ENCODE assay signal across 7 cellular contexts in the genomic region with DNA sequence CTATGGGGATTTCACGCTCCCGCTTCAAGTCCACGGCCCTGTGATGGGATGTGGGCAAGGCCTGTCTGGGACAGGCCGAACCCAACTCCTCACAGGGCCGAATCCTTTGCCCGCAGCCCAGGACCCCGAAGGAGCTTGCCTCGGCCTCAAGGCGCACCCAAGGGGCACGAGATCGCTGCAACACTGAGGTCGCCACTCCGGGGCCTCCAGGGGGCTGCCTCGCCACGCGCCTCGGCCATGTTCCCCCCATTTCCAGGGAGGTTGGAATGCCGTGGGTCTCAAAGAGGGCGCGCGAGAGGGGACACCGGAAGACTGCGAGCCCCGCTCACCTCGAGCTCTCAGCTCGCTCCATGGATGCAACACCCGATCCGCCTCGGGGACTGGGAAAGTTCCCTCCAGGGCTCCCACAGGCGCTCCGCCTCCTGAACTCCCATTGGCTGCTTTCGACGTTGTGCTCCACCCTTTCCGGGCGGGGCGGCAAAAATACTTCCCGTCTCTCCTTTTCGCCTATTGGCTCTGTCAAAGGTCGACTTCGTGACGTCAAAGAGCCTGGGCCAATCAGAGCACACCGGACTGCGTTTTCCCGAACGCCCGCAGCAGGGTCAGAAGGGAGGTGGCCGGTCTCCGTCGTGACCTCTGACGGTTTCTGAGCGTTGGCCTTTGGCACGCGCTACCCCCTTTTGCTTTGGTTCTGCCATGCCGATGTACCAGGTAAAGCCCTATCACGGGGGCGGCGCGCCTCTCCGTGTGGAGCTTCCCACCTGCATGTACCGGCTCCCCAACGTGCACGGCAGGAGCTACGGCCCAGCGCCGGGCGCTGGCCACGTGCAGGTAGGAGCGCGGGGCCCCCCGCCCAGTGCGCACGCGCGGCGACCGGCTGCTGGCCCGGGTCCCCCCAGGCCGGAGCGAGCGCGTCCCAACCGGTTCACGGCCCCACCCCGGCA. TPM values are rescaled to one million over a fixed set of nuclear protein-coding genes. Genes with fewer than 3 reads are reported as not detected.
A peak's percentile ranks its signal among the peaks of the same experiment; 100 is the strongest.
DNase-seq lines count a peak whose midpoint lies in the region; ATAC-seq, FAIRE-seq and TF ChIP-seq lines count a peak whose summit lies in the region.

A gene (plus strand): TSS at position 605 of the 944 bp plus-strand sequence. CDS start 92 bp downstream, at position 697.
A gene with protein sequence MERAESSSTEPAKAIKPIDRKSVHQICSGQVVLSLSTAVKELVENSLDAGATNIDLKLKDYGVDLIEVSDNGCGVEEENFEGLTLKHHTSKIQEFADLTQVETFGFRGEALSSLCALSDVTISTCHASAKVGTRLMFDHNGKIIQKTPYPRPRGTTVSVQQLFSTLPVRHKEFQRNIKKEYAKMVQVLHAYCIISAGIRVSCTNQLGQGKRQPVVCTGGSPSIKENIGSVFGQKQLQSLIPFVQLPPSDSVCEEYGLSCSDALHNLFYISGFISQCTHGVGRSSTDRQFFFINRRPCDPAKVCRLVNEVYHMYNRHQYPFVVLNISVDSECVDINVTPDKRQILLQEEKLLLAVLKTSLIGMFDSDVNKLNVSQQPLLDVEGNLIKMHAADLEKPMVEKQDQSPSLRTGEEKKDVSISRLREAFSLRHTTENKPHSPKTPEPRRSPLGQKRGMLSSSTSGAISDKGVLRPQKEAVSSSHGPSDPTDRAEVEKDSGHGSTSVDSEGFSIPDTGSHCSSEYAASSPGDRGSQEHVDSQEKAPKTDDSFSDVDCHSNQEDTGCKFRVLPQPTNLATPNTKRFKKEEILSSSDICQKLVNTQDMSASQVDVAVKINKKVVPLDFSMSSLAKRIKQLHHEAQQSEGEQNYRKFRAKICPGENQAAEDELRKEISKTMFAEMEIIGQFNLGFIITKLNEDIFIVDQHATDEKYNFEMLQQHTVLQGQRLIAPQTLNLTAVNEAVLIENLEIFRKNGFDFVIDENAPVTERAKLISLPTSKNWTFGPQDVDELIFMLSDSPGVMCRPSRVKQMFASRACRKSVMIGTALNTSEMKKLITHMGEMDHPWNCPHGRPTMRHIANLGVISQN (minus strand): TSS at position 382 of the 944 bp plus-strand sequence. CDS start 30 bp downstream, at position 352.

- TF ChIP-seq CTCF in astrocyte of the cerebellum (IDR thresholded peaks at IDR 0.05; ENCODE audit: low read depth, low read length, missing control alignments): peak; percentile 12

- peak; percentile 92 for ATAC-seq in HG02981 (IDR thresholded peaks at IDR 0.05; ENCODE audit: unreplicated experiment)

- peak; percentile 96 for FAIRE-seq in GM18507 (lab: Jason Lieb, UNC)

- in situ Hi-C loops in astrocyte of the cerebellum (cut with HindIII; ENCODE audit: low sequenced_read_pairs): loop anchor here (10.0 kb wide), 1 partner anchor 106 kb away; no protein-coding TSS in a partner anchor

- peak within 1 kb of the TSS; percentile 88 for H3K4me3 ChIP-seq in astrocyte of the cerebellum (ENCODE audit: low read depth, low read length)

- DNase-seq in GM18507 (ENCODE audit: extremely low spot score, insufficient read length, low read depth) (peak; percentile 86), NCI-H2029 treated with DMSO at 0.1 percent for 48 hours (lab: John Stamatoyannopoulos, UW) (peak; percentile 94), T-helper 9 cell (peak; percentile 94), astrocyte of the cerebellum (ENCODE audit: low read depth) (peak; percentile 95), hepatic stellate cell (ENCODE audit: low spot score) (peak; percentile 92), renal cortical epithelial cell (ENCODE audit: low read depth) (peak; percentile 96)

RNA-seq across cellular contexts. Expression of the first gene that starts in this region (rescaled TPM):
- 56.6 and 101 TPM in 2 replicates for total RNA-seq in renal cortical epithelial cell

RNA-seq across cellular contexts. Expression of the second gene that starts in this region (rescaled TPM):
- 27.8 and 35.2 TPM in 2 replicates for total RNA-seq in renal cortical epithelial cell

Comparison
In these comparisons a context has a peak if more than half of its experiments do, and no peak if none do; other contexts are left out.
1. Peak in every context shown above with its lines: DNase-seq, ATAC-seq and H3K4me3 ChIP-seq.